Comparison of ENCODE assay signal across 12 cellular contexts in genomic region chr22:37313376-37314314, GRCh38. TPM values are rescaled to one million over a fixed set of nuclear protein-coding genes. Genes with fewer than 3 reads are reported as not detected.
A peak's percentile ranks its signal among the peaks of the same experiment; 100 is the strongest.
DNase-seq lines count a peak whose midpoint lies in the region; ATAC-seq and TF ChIP-seq lines count a peak whose summit lies in the region.
"Had no signal": no experiment of that assay in that cellular context is flagged by ENCODE, and none has a peak within 500 bp of the region (broad histone marks: within the 10 kb centered on the region; RNA-seq: fewer than 3 reads in every experiment).

No MANE protein-coding gene starts in this region.

- H3K36me3 ChIP-seq in neutrophil (peaks cover 74% of the 10 kb centered on the region), transverse colon (no peaks in the 10 kb centered on the region)

- H2AK5ac ChIP-seq in H9 (ENCODE audit: insufficient read length, low read length) = no peak overlapping the region

- H3K9ac ChIP-seq in H9 (ENCODE audit: extremely low read depth, insufficient read length, low read length) = no peak overlapping the region

- no peaks in the 10 kb centered on the region for H3K9me3 Mint-ChIP-seq in activated CD4-positive, alpha-beta T cell treated with anti-CD3 and anti-CD28 coated beads for 36 hours (ENCODE audit: low read depth)
- H3K9me3 Mint-ChIP-seq in H9 = peaks cover 0 to under 1% of the 10 kb centered on the region in 2 experiments; a peak in 2 of 5 replicates
- no peaks in the 10 kb centered on the region for H3K9me3 Mint-ChIP-seq in activated naive CD8-positive, alpha-beta T cell treated with anti-CD3 and anti-CD28 coated beads, Interleukin-2, amount 50 U/mL, for 24 hours
- H3K9me3 Mint-ChIP-seq: nephron had no signal

- CTCF ChIA-PET in activated CD4-positive, alpha-beta T cell treated with anti-CD3 and anti-CD28 coated beads for 36 hours (lab: Charles Lee) = interaction anchor here (0.8 to 5.3 kb wide), 6 partner anchors 9 to 144 kb away, joined by 3 to 51 read pairs (median 4); no protein-coding TSS in a partner anchor

- ATAC-seq in activated CD4-positive, alpha-beta T cell treated with anti-CD3 and anti-CD28 coated beads for 36 hours = no peak
- ATAC-seq in activated naive CD8-positive, alpha-beta T cell treated with anti-CD3 and anti-CD28 coated beads, Interleukin-2, amount 50 U/mL, for 24 hours = no peak

- no peak for TF ChIP-seq CTCF in H9 (conservative IDR thresholded peaks at IDR 0.05)
- TF ChIP-seq CTCF in neutrophil (IDR thresholded peaks at IDR 0.05) = no peak
- no peak for TF ChIP-seq CTCF in transverse colon (IDR thresholded peaks at IDR 0.05)

- no peak overlapping the region for H3K27ac ChIP-seq in H9 (ENCODE audit: insufficient read length, low read depth, low read length)
- peak overlapping the region; percentile 94 for H3K27ac ChIP-seq in neutrophil
- no peak overlapping the region for H3K27ac ChIP-seq in transverse colon
- H3K27ac ChIP-seq: epithelial cell of prostate, SK-N-MC had no signal

- H4K91ac ChIP-seq in H9 (ENCODE audit: insufficient read length, low read depth, low read length) = no peak overlapping the region

- H3K27me3 ChIP-seq in H9 (ENCODE audit: insufficient read depth, low read length) = no peaks in the 10 kb centered on the region
- no peaks in the 10 kb centered on the region for H3K27me3 ChIP-seq in neutrophil
- no peaks in the 10 kb centered on the region for H3K27me3 ChIP-seq in transverse colon

- WGBS in H9 (ENCODE audit: extremely low coverage, insufficient read length, low lambda C conversion rate) = no CpG with 5 or more reads among the region's 25 CpGs
- WGBS in transverse colon (ENCODE audit: low coverage in 1 of 2), 2 donors = 60 to 65% methylated on average over 10 to 20 of the region's 25 CpGs

- no peaks in the 10 kb centered on the region for H3K23me2 ChIP-seq in H9 (ENCODE audit: insufficient read length, low read depth, low read length, poor library complexity, severe bottlenecking)

- intact Hi-C loops in activated CD4-positive, alpha-beta T cell treated with anti-CD3 and anti-CD28 coated beads for 36 hours (cut with DNase I, micrococcal nuclease) = loop anchor here in 1 of 2 experiments (1.0 kb wide), 1 partner anchor 46 kb away; no protein-coding TSS in a partner anchor
- intact Hi-C loops in transverse colon (cut with DNase I; ENCODE audit: low total_unique reads) = no loop called here

- H3K18ac ChIP-seq in H9 (ENCODE audit: insufficient read length, low read depth, low read length) = no peak overlapping the region

- no peaks in the 10 kb centered on the region; the same call in 1 of the 2 replicates for H3K4me1 ChIP-seq in H9 (ENCODE audit: insufficient read depth, low read length)
- H3K4me1 ChIP-seq in neutrophil (ENCODE audit: control insufficient read depth in 1 of 2, insufficient read depth in 1 of 2, low read depth in 1 of 2, low read length in 1 of 2) = peaks cover 68 to 73% of the 10 kb centered on the region in 2 experiments
- H3K4me1 ChIP-seq in transverse colon = peaks cover 0 to 14% (median 1%) of the 10 kb centered on the region in 4 donors

- H2AFZ ChIP-seq in H9 (ENCODE audit: low read length) = no peak overlapping the region

- no peak overlapping the region for H3K56ac ChIP-seq in H9 (ENCODE audit: insufficient read length, low read depth, low read length)

- H3K4me3 ChIP-seq in neutrophil (ENCODE audit: low read depth in 1 of 2, low read length in 1 of 2) (no peak overlapping the region), transverse colon (no peak overlapping the region)
- H3K4me3 ChIP-seq: SK-N-MC had no signal

- H3K14ac ChIP-seq in H9 (ENCODE audit: insufficient read depth, low read length) = no peak overlapping the region; the same call in 1 of the 2 replicates

- H3K79me1 ChIP-seq in H9 (ENCODE audit: insufficient read depth, low read depth, low read length, poor library complexity, severe bottlenecking) = no peaks in the 10 kb centered on the region

- POLR2A ChIA-PET in activated CD4-positive, alpha-beta T cell treated with anti-CD3 and anti-CD28 coated beads for 36 hours (lab: Charles Lee) = no interaction called here

- no peak overlapping the region for H2BK20ac ChIP-seq in H9 (ENCODE audit: low read depth, low read length, poor library complexity, severe bottlenecking)

- no peak overlapping the region for H3K23ac ChIP-seq in H9 (ENCODE audit: insufficient read length, low read depth, low read length)

- H3K4me3 Mint-ChIP-seq in activated CD4-positive, alpha-beta T cell treated with anti-CD3 and anti-CD28 coated beads for 36 hours = no peak overlapping the region
- H3K4me3 Mint-ChIP-seq in H9 = no peak overlapping the region
- no peak overlapping the region for H3K4me3 Mint-ChIP-seq in activated naive CD8-positive, alpha-beta T cell treated with anti-CD3 and anti-CD28 coated beads, Interleukin-2, amount 50 U/mL, for 24 hours
- H3K4me3 Mint-ChIP-seq: nephron had no signal

- TF ChIP-seq POLR2A in transverse colon (IDR thresholded peaks at IDR 0.05) = no peak

- peak overlapping the region; percentile 37 for H3K27ac Mint-ChIP-seq in activated CD4-positive, alpha-beta T cell treated with anti-CD3 and anti-CD28 coated beads for 36 hours
- H3K27ac Mint-ChIP-seq in H9 = peak overlapping the region in 2 of 3 experiments; percentile 18 to 34; a peak in 1 of 7 replicates
- peak overlapping the region; percentile 27 for H3K27ac Mint-ChIP-seq in activated naive CD8-positive, alpha-beta T cell treated with anti-CD3 and anti-CD28 coated beads, Interleukin-2, amount 50 U/mL, for 24 hours

- no peak for DNase-seq in activated CD4-positive, alpha-beta T cell treated with anti-CD3 and anti-CD28 coated beads for 36 hours
- DNase-seq in activated CD4-positive, alpha-beta T cell treated with anti-CD3 and anti-CD28 coated beads for 48 hours = no peak
- DNase-seq in H9 = no peak
- DNase-seq in activated naive CD8-positive, alpha-beta T cell treated with anti-CD3 and anti-CD28 coated beads, Interleukin-2, amount 50 U/mL, for 24 hours = no peak
- DNase-seq in DMS 273 (lab: John Stamatoyannopoulos, UW; ENCODE audit: unreplicated experiment) = no peak
- no peak for DNase-seq in SHP77 (lab: John Stamatoyannopoulos, UW)
- DNase-seq in transverse colon = no peak
- DNase-seq: HCEC 1CT had no signal

- H3K4ac ChIP-seq in H9 (ENCODE audit: low read depth, low read length) = no peak overlapping the region

- no peak overlapping the region for H2BK120ac ChIP-seq in H9 (ENCODE audit: low read depth, low read length, poor library complexity, severe bottlenecking)

- no peaks in the 10 kb centered on the region for H4K20me1 ChIP-seq in H9 (ENCODE audit: control insufficient read depth, insufficient read depth, insufficient read length)

- H3K4me2 ChIP-seq in H9 (ENCODE audit: insufficient read depth, insufficient read length, low read length) = no peak overlapping the region

- no peak overlapping the region for H2BK12ac ChIP-seq in H9 (ENCODE audit: insufficient read length, low read depth, low read length)

- peaks cover 7% of the 10 kb centered on the region for H3K36me3 Mint-ChIP-seq in activated CD4-positive, alpha-beta T cell treated with anti-CD3 and anti-CD28 coated beads for 36 hours (ENCODE audit: low read depth)
- H3K36me3 Mint-ChIP-seq in H9 (ENCODE audit: insufficient read depth in 1 of 3, low read depth in 3 of 3) = no peaks in the 10 kb centered on the region
- H3K36me3 Mint-ChIP-seq in activated naive CD8-positive, alpha-beta T cell treated with anti-CD3 and anti-CD28 coated beads, Interleukin-2, amount 50 U/mL, for 24 hours (ENCODE audit: low read depth) = peaks cover 3% of the 10 kb centered on the region

- in situ Hi-C loops in transverse colon (cut with MboI; ENCODE audit: low pct_ligation_motif_present in 1 of 4, low pct_unique_long_range_greater_than_20kb in 1 of 4, low sequenced_read_pairs in 3 of 4) = loop anchor here in 2 of 4 donors (10.0 kb wide), 2 partner anchors 121 to 141 kb away; no protein-coding TSS in a partner anchor

- no peaks in the 10 kb centered on the region for H3K79me2 ChIP-seq in H9 (ENCODE audit: insufficient read depth, low read length)

- H4K5ac ChIP-seq in H9 (ENCODE audit: insufficient read length, low read depth, low read length) = no peak overlapping the region

- no peaks in the 10 kb centered on the region for H3K27me3 Mint-ChIP-seq in activated CD4-positive, alpha-beta T cell treated with anti-CD3 and anti-CD28 coated beads for 36 hours
- H3K27me3 Mint-ChIP-seq in H9 (ENCODE audit: low read depth) = peaks cover 22% of the 10 kb centered on the region
- no peaks in the 10 kb centered on the region for H3K27me3 Mint-ChIP-seq in activated naive CD8-positive, alpha-beta T cell treated with anti-CD3 and anti-CD28 coated beads, Interleukin-2, amount 50 U/mL, for 24 hours

- no peak for TF ChIP-seq EP300 in transverse colon (IDR thresholded peaks at IDR 0.05; ENCODE audit: low read depth)

- no peak overlapping the region for H3T11ph ChIP-seq in H9 (ENCODE audit: low read length)

- H3K4me1 Mint-ChIP-seq in activated CD4-positive, alpha-beta T cell treated with anti-CD3 and anti-CD28 coated beads for 36 hours = peaks cover 60% of the 10 kb centered on the region
- H3K4me1 Mint-ChIP-seq in H9 = peaks cover 20 to 27% of the 10 kb centered on the region in 2 experiments
- peaks cover 61% of the 10 kb centered on the region for H3K4me1 Mint-ChIP-seq in activated naive CD8-positive, alpha-beta T cell treated with anti-CD3 and anti-CD28 coated beads, Interleukin-2, amount 50 U/mL, for 24 hours

- H4K8ac ChIP-seq in H9 (replicated peaks; ENCODE audit: insufficient read length, low read depth, low read length) = no peak overlapping the region

- no peaks in the 10 kb centered on the region for H3K9me3 ChIP-seq in H9 (ENCODE audit: control insufficient read depth, low read depth, low read length)
- H3K9me3 ChIP-seq in neutrophil = peaks cover 6% of the 10 kb centered on the region
- H3K9me3 ChIP-seq in transverse colon = no peaks in the 10 kb centered on the region

- no peak overlapping the region for H2BK5ac ChIP-seq in H9 (ENCODE audit: insufficient read length, low read length)

- H2BK15ac ChIP-seq in H9 (ENCODE audit: low read depth, low read length) = no peak overlapping the region

RNA-seq across cellular contexts. Expression of gene CYTH4, which starts 31.3 kb away (rescaled TPM):
- total RNA-seq in activated CD4-positive, alpha-beta T cell treated with anti-CD3 and anti-CD28 coated beads for 36 hours = 10 to 100 TPM; 33.1 to 42.8 TPM
- total RNA-seq in H9 (2021) = not detected in 2 replicates
- 10 to 100 TPM in 2 of 4 donors, 1 to 10 TPM in 2; 1.4 to 26.9 (median 10.6) TPM for total RNA-seq in transverse colon
